21 cellular contexts compared by ENCODE assay signal in genomic region chr5:173964491-173964890, GRCh38. TPM values are rescaled to one million over a fixed set of nuclear protein-coding genes. Genes with fewer than 3 reads are reported as not detected.
DNase-seq lines count a peak whose midpoint lies in the region; ATAC-seq and TF ChIP-seq lines count a peak whose summit lies in the region.
"Had no signal": no experiment of that assay in that cellular context is flagged by ENCODE, and none has a peak within 500 bp of the region (broad histone marks: within the 10 kb centered on the region; RNA-seq: fewer than 3 reads in every experiment).

No MANE protein-coding gene starts in this region.

- no peaks in the 10 kb centered on the region for H4K20me1 ChIP-seq in OCI-LY7 (ENCODE audit: insufficient read depth, low read length)

- peak; percentile 34 for ATAC-seq in CD8-positive, alpha-beta T cell
- peak in 1 of 2 donors; percentile 33 for ATAC-seq in naive thymus-derived CD8-positive, alpha-beta T cell
- ATAC-seq in activated CD8-positive, alpha-beta T cell treated with anti-CD3 and anti-CD28 coated beads, Interleukin-2, amount 10 ng/mL, durations not matched to agents 7 days and 5 days, result no peak
- ATAC-seq in activated CD8-positive, alpha-beta memory T cell treated with anti-CD3 and anti-CD28 coated beads, Interleukin-2, amount 10 ng/mL, durations not matched to agents 7 days and 5 days, result no peak
- ATAC-seq: gastroesophageal sphincter; GM12878; natural killer cell; stimulated activated memory B cell treated with anti-CD40 and anti-IgM and Interleukin-4, amounts not matched to agents 10 μg/mL and 1 μg/mL and 100 μg/mL, for 72 hours had no signal

- no peak for TF ChIP-seq POLR2A in breast epithelium (IDR thresholded peaks at IDR 0.05)

- no peaks in the 10 kb centered on the region for H3K27me3 ChIP-seq in CD8-positive, alpha-beta T cell (ENCODE audit: insufficient read depth, low read length)
- H3K27me3 ChIP-seq in breast epithelium, result no peaks in the 10 kb centered on the region
- H3K27me3 ChIP-seq: esophagus muscularis mucosa, gastroesophageal sphincter had no signal

- no peaks in the 10 kb centered on the region for H3K9me3 Mint-ChIP-seq in CD8-positive, alpha-beta T cell
- no peaks in the 10 kb centered on the region for H3K9me3 Mint-ChIP-seq in naive thymus-derived CD8-positive, alpha-beta T cell
- no peaks in the 10 kb centered on the region for H3K9me3 Mint-ChIP-seq in activated CD8-positive, alpha-beta T cell treated with anti-CD3 and anti-CD28 coated beads, Interleukin-2, amount 10 ng/mL, durations not matched to agents 7 days and 5 days (ENCODE audit: insufficient read depth)
- no peaks in the 10 kb centered on the region for H3K9me3 Mint-ChIP-seq in activated CD8-positive, alpha-beta memory T cell treated with anti-CD3 and anti-CD28 coated beads, Interleukin-2, amount 10 ng/mL, durations not matched to agents 7 days and 5 days (ENCODE audit: low read depth)
- H3K9me3 Mint-ChIP-seq: natural killer cell; stimulated activated memory B cell treated with anti-CD40 and anti-IgM and Interleukin-4, amounts not matched to agents 10 μg/mL and 1 μg/mL and 100 μg/mL, for 72 hours; T-helper 2 cell treated with Interferon-gamma antibody and Interleukin-4, amounts not matched to agents 5 μg/mL and 100 μg/mL, for 36 hours had no signal

- no peaks in the 10 kb centered on the region for H3K9me3 ChIP-seq in CD8-positive, alpha-beta T cell (ENCODE audit: low read length)
- H3K9me3 ChIP-seq in HEK293 (ENCODE audit: control insufficient read depth, insufficient read depth, low read depth, low read length), result no peaks in the 10 kb centered on the region
- H3K9me3 ChIP-seq in breast epithelium, result no peaks in the 10 kb centered on the region
- no peaks in the 10 kb centered on the region for H3K9me3 ChIP-seq in OCI-LY7 (ENCODE audit: low read length)
- H3K9me3 ChIP-seq: esophagus muscularis mucosa, gastroesophageal sphincter, SK-N-SH had no signal

- H3K79me2 ChIP-seq in OCI-LY7 (ENCODE audit: insufficient read depth, low read depth, low read length), result no peaks in the 10 kb centered on the region

- no peak overlapping the region for H3K4me2 ChIP-seq in OCI-LY7 (ENCODE audit: low read length)

- TF ChIP-seq CTCF in CD8-positive, alpha-beta T cell (IDR thresholded peaks at IDR 0.05), result no peak
- TF ChIP-seq CTCF in HEK293 (tag by site-specific recombination; IDR thresholded peaks at IDR 0.05) (no peak), breast epithelium (IDR thresholded peaks at IDR 0.05) (no peak), OCI-LY7 (conservative IDR thresholded peaks at IDR 0.05; ENCODE audit: low read length) (no peak)

- POLR2A ChIA-PET in CD8-positive, alpha-beta T cell (lab: Charles Lee), result interaction anchor here (2.5 kb wide), 1 partner anchor 47 kb away, joined by 12 read pairs; no protein-coding TSS in a partner anchor
- POLR2A ChIA-PET in HEK293 (lab: Yijun Ruan, JAX), result no interaction called here
- POLR2A ChIA-PET in naive thymus-derived CD8-positive, alpha-beta T cell (lab: Charles Lee), result interaction anchor here (1.3 kb wide), 2 partner anchors 46 to 349 kb away, joined by 3 to 4 read pairs; no protein-coding TSS in a partner anchor
- POLR2A ChIA-PET in activated CD8-positive, alpha-beta T cell treated with anti-CD3 and anti-CD28 coated beads, Interleukin-2, amount 10 ng/mL, durations not matched to agents 7 days and 5 days (lab: Charles Lee), result no interaction called here
- POLR2A ChIA-PET in OCI-LY7 (lab: Charles Lee), result no interaction called here

- H3K27me3 Mint-ChIP-seq in CD8-positive, alpha-beta T cell (ENCODE audit: low read depth), result no peaks in the 10 kb centered on the region
- peaks cover 0 to 3% (median 0%) of the 10 kb centered on the region in 5 donors for H3K27me3 Mint-ChIP-seq in naive thymus-derived CD8-positive, alpha-beta T cell
- no peaks in the 10 kb centered on the region for H3K27me3 Mint-ChIP-seq in activated CD8-positive, alpha-beta T cell treated with anti-CD3 and anti-CD28 coated beads, Interleukin-2, amount 10 ng/mL, durations not matched to agents 7 days and 5 days (ENCODE audit: low read depth)
- no peaks in the 10 kb centered on the region for H3K27me3 Mint-ChIP-seq in activated CD8-positive, alpha-beta memory T cell treated with anti-CD3 and anti-CD28 coated beads, Interleukin-2, amount 10 ng/mL, durations not matched to agents 7 days and 5 days

- H3K36me3 Mint-ChIP-seq in CD8-positive, alpha-beta T cell, result no peaks in the 10 kb centered on the region
- H3K36me3 Mint-ChIP-seq in naive thymus-derived CD8-positive, alpha-beta T cell, result no peaks in the 10 kb centered on the region
- H3K36me3 Mint-ChIP-seq in activated CD8-positive, alpha-beta T cell treated with anti-CD3 and anti-CD28 coated beads, Interleukin-2, amount 10 ng/mL, durations not matched to agents 7 days and 5 days (ENCODE audit: low read depth), result no peaks in the 10 kb centered on the region
- H3K36me3 Mint-ChIP-seq in activated CD8-positive, alpha-beta memory T cell treated with anti-CD3 and anti-CD28 coated beads, Interleukin-2, amount 10 ng/mL, durations not matched to agents 7 days and 5 days, result no peaks in the 10 kb centered on the region
- H3K36me3 Mint-ChIP-seq: natural killer cell had no signal

- H3K4me1 Mint-ChIP-seq in CD8-positive, alpha-beta T cell (ENCODE audit: low read depth), result peaks cover 30% of the 10 kb centered on the region
- peaks cover 11 to 36% (median 29%) of the 10 kb centered on the region in 4 donors for H3K4me1 Mint-ChIP-seq in naive thymus-derived CD8-positive, alpha-beta T cell
- peaks cover 4% of the 10 kb centered on the region for H3K4me1 Mint-ChIP-seq in activated CD8-positive, alpha-beta T cell treated with anti-CD3 and anti-CD28 coated beads, Interleukin-2, amount 10 ng/mL, durations not matched to agents 7 days and 5 days (ENCODE audit: low read depth)
- H3K4me1 Mint-ChIP-seq in activated CD8-positive, alpha-beta memory T cell treated with anti-CD3 and anti-CD28 coated beads, Interleukin-2, amount 10 ng/mL, durations not matched to agents 7 days and 5 days, result no peaks in the 10 kb centered on the region
- H3K4me1 Mint-ChIP-seq: stimulated activated memory B cell treated with anti-CD40 and anti-IgM and Interleukin-4, amounts not matched to agents 10 μg/mL and 1 μg/mL and 100 μg/mL, for 72 hours had no signal

- no peak overlapping the region for H2AFZ ChIP-seq in OCI-LY7 (ENCODE audit: low read length)

- H3K27ac ChIP-seq in CD8-positive, alpha-beta T cell (ENCODE audit: low read depth, low read length), result no peak overlapping the region
- H3K27ac ChIP-seq in HEK293 (ENCODE audit: extremely low read depth, low read depth, low read length), result no peak overlapping the region
- peak overlapping the region in 1 of 2 donors; percentile 83 for H3K27ac ChIP-seq in breast epithelium
- H3K27ac ChIP-seq in OCI-LY7 (ENCODE audit: low read depth, low read length, poor library complexity, severe bottlenecking), result no peak overlapping the region

- no peak for DNase-seq in CD8-positive, alpha-beta T cell
- DNase-seq in breast epithelium (ENCODE audit: low spot score in 2 of 2) (no peak), T1000 (lab: John Stamatoyannopoulos, UW) (no peak), OCI-LY7 (ENCODE audit: low spot score) (no peak)
- no peak for DNase-seq in naive thymus-derived CD8-positive, alpha-beta T cell
- DNase-seq in activated CD8-positive, alpha-beta T cell treated with anti-CD3 and anti-CD28 coated beads, Interleukin-2, amount 10 ng/mL, durations not matched to agents 7 days and 5 days, result no peak
- no peak for DNase-seq in activated CD8-positive, alpha-beta memory T cell treated with anti-CD3 and anti-CD28 coated beads, Interleukin-2, amount 10 ng/mL, durations not matched to agents 7 days and 5 days
- DNase-seq: activated CD4-positive, alpha-beta T cell treated with anti-CD3 and anti-CD28 coated beads, Interleukin-2, amount 50 U/mL, for 4 hours; activated effector memory CD4-positive, alpha-beta T cell treated with anti-CD3 and anti-CD28 coated beads, Interleukin-2, amount 50 U/mL, for 16 hours; effector CD8-positive, alpha-beta T cell; left cardiac atrium; natural killer cell; NCI-H446 treated with DMSO at 0.1 percent for 48 hours had no signal

- no peak overlapping the region for H3K4me3 ChIP-seq in CD8-positive, alpha-beta T cell (ENCODE audit: low read depth, low read length)
- H3K4me3 ChIP-seq in HEK293 (ENCODE audit: low read depth, low read length), result no peak overlapping the region
- H3K4me3 ChIP-seq in breast epithelium, result peak overlapping the region in 2 of 3 donors; percentile 53 to 61
- no peak overlapping the region for H3K4me3 ChIP-seq in OCI-LY7 (ENCODE audit: low read depth, low read length, poor library complexity, severe bottlenecking)
- H3K4me3 ChIP-seq: GM12878 had no signal

- CTCF ChIA-PET in CD8-positive, alpha-beta T cell (lab: Charles Lee), result interaction anchor here (0.9 to 1.6 kb wide), 3 partner anchors 10 to 349 kb away, joined by 3 to 6 read pairs (median 4); no protein-coding TSS in a partner anchor
- CTCF ChIA-PET in HEK293 (lab: Yijun Ruan, JAX) (interaction anchor here (2.8 kb wide), 1 partner anchor 9 kb away, joined by 11 read pairs; no protein-coding TSS in a partner anchor), OCI-LY7 (lab: Charles Lee; ENCODE audit: unreplicated experiment) (no interaction called here)
- CTCF ChIA-PET in activated CD8-positive, alpha-beta T cell treated with anti-CD3 and anti-CD28 coated beads, Interleukin-2, amount 10 ng/mL, durations not matched to agents 7 days and 5 days (lab: Charles Lee), result no interaction called here
- CTCF ChIA-PET in activated CD8-positive, alpha-beta memory T cell treated with anti-CD3 and anti-CD28 coated beads, Interleukin-2, amount 10 ng/mL, durations not matched to agents 7 days and 5 days (lab: Charles Lee), result interaction anchor here (3.0 kb wide), 1 partner anchor 9 kb away, joined by 14 read pairs; no protein-coding TSS in a partner anchor

- H3K4me3 Mint-ChIP-seq in CD8-positive, alpha-beta T cell, result no peak overlapping the region
- peak overlapping the region in 6 of 10 donors; percentile 2 to 56 (median 46) for H3K4me3 Mint-ChIP-seq in naive thymus-derived CD8-positive, alpha-beta T cell
- no peak overlapping the region for H3K4me3 Mint-ChIP-seq in activated CD8-positive, alpha-beta T cell treated with anti-CD3 and anti-CD28 coated beads, Interleukin-2, amount 10 ng/mL, durations not matched to agents 7 days and 5 days
- no peak overlapping the region for H3K4me3 Mint-ChIP-seq in activated CD8-positive, alpha-beta memory T cell treated with anti-CD3 and anti-CD28 coated beads, Interleukin-2, amount 10 ng/mL, durations not matched to agents 7 days and 5 days
- H3K4me3 Mint-ChIP-seq: natural killer cell; stimulated activated memory B cell treated with anti-CD40 and anti-IgM and Interleukin-4, amounts not matched to agents 10 μg/mL and 1 μg/mL and 100 μg/mL, for 72 hours; T-helper 2 cell treated with Interferon-gamma antibody and Interleukin-4, amounts not matched to agents 5 μg/mL and 100 μg/mL, for 36 hours had no signal

- peaks cover 16% of the 10 kb centered on the region for H3K4me1 ChIP-seq in CD8-positive, alpha-beta T cell (ENCODE audit: insufficient read depth, low read length)
- H3K4me1 ChIP-seq in HEK293 (ENCODE audit: control insufficient read depth, insufficient read depth, low read length) (no peaks in the 10 kb centered on the region), breast epithelium (peaks cover 0 to 6% of the 10 kb centered on the region in 2 donors), OCI-LY7 (ENCODE audit: insufficient read depth, low read length, poor library complexity, severe bottlenecking) (no peaks in the 10 kb centered on the region)

- H3K36me3 ChIP-seq in CD8-positive, alpha-beta T cell (ENCODE audit: insufficient read depth, low read length), result no peaks in the 10 kb centered on the region
- H3K36me3 ChIP-seq in HEK293 (ENCODE audit: control insufficient read depth in 2 of 2, insufficient read depth in 1 of 2, low read length in 2 of 2), result no peaks in the 10 kb centered on the region
- H3K36me3 ChIP-seq in breast epithelium, result no peaks in the 10 kb centered on the region
- H3K36me3 ChIP-seq in OCI-LY7 (ENCODE audit: insufficient read depth, low read length), result peaks cover 5% of the 10 kb centered on the region
- H3K36me3 ChIP-seq: gastroesophageal sphincter had no signal

- no peak overlapping the region for H3K27ac Mint-ChIP-seq in CD8-positive, alpha-beta T cell
- peak overlapping the region in 6 of 10 donors; percentile 16 to 85 (median 36) for H3K27ac Mint-ChIP-seq in naive thymus-derived CD8-positive, alpha-beta T cell
- H3K27ac Mint-ChIP-seq in activated CD8-positive, alpha-beta T cell treated with anti-CD3 and anti-CD28 coated beads, Interleukin-2, amount 10 ng/mL, durations not matched to agents 7 days and 5 days, result no peak overlapping the region
- no peak overlapping the region for H3K27ac Mint-ChIP-seq in activated CD8-positive, alpha-beta memory T cell treated with anti-CD3 and anti-CD28 coated beads, Interleukin-2, amount 10 ng/mL, durations not matched to agents 7 days and 5 days
- H3K27ac Mint-ChIP-seq: natural killer cell; stimulated activated memory B cell treated with anti-CD40 and anti-IgM and Interleukin-4, amounts not matched to agents 10 μg/mL and 1 μg/mL and 100 μg/mL, for 72 hours; T-helper 2 cell treated with Interferon-gamma antibody and Interleukin-4, amounts not matched to agents 5 μg/mL and 100 μg/mL, for 36 hours had no signal

- H3K9me2 ChIP-seq in OCI-LY7 (ENCODE audit: insufficient read depth, low read length), result no peaks in the 10 kb centered on the region
- H3K9me2 ChIP-seq: SK-N-SH had no signal

- intact Hi-C loops in CD8-positive, alpha-beta T cell (cut with DNase I, micrococcal nuclease), result loop anchor here in 1 of 2 experiments (10.0 kb wide), 1 partner anchor 350 kb away; no protein-coding TSS in a partner anchor
- intact Hi-C loops in breast epithelium (cut with DNase I; ENCODE audit: low total_unique reads), result no loop called here
- intact Hi-C loops in OCI-LY7 (cut with micrococcal nuclease; ENCODE audit: unreplicated experiment), result no loop called here

- no TSS peak for BruUV-seq in OCI-LY7 (replicated peaks; lab: Mats Ljungman, UMichigan)

RNA-seq across cellular contexts. Expression of gene C5orf47, which starts 24.5 kb away (rescaled TPM):
- total RNA-seq in CD8-positive, alpha-beta T cell, result not detected
- total RNA-seq in breast epithelium (not detected), OCI-LY7 (2022) (not detected in 2 replicates)
- not detected for total RNA-seq in naive thymus-derived CD8-positive, alpha-beta T cell
- not detected for polyA plus RNA-seq in naive thymus-derived CD8-positive, alpha-beta T cell
- not detected for total RNA-seq in activated CD8-positive, alpha-beta T cell treated with anti-CD3 and anti-CD28 coated beads, Interleukin-2, amount 10 ng/mL, durations not matched to agents 7 days and 5 days
- total RNA-seq in activated CD8-positive, alpha-beta memory T cell treated with anti-CD3 and anti-CD28 coated beads, Interleukin-2, amount 10 ng/mL, durations not matched to agents 7 days and 5 days, result under 1 TPM in 1 of 2 experiments, not detected in 1; 0.19 TPM
- not detected in 2 replicates for total RNA-seq in OCI-LY7 (2014; rRNA removed; shearing (Covaris generic))
- total RNA-seq: esophagus muscularis mucosa, gastroesophageal sphincter, GM12878, mesenteric fat pad, natural killer cell had no signal
- polyA plus RNA-seq: SK-N-SH had no signal

Comparison
In these comparisons a context has a peak if more than half of its experiments do, and no peak if none do; other contexts are left out.
1. H3K4me3 ChIP-seq: peak in breast epithelium (2 of 3); none in CD8-positive, alpha-beta T cell (single experiment), HEK293 (single experiment) and OCI-LY7 (single experiment).
2. H3K27ac Mint-ChIP-seq: peak in naive thymus-derived CD8-positive, alpha-beta T cell (6 of 10); none in CD8-positive, alpha-beta T cell (single experiment), activated CD8-positive, alpha-beta T cell treated with anti-CD3 and anti-CD28 coated beads, Interleukin-2, amount 10 ng/mL, durations not matched to agents 7 days and 5 days (single experiment) and activated CD8-positive, alpha-beta memory T cell treated with anti-CD3 and anti-CD28 coated beads, Interleukin-2, amount 10 ng/mL, durations not matched to agents 7 days and 5 days (single experiment).
3. H3K4me3 Mint-ChIP-seq: peak in naive thymus-derived CD8-positive, alpha-beta T cell (6 of 10); none in CD8-positive, alpha-beta T cell (single experiment), activated CD8-positive, alpha-beta T cell treated with anti-CD3 and anti-CD28 coated beads, Interleukin-2, amount 10 ng/mL, durations not matched to agents 7 days and 5 days (single experiment) and activated CD8-positive, alpha-beta memory T cell treated with anti-CD3 and anti-CD28 coated beads, Interleukin-2, amount 10 ng/mL, durations not matched to agents 7 days and 5 days (single experiment).
4. CTCF ChIA-PET loops: an anchor here in CD8-positive, alpha-beta T cell (0.9 to 1.6 kb wide), HEK293 (2.8 kb wide) and activated CD8-positive, alpha-beta memory T cell treated with anti-CD3 and anti-CD28 coated beads, Interleukin-2, amount 10 ng/mL, durations not matched to agents 7 days and 5 days (3.0 kb wide); none called in activated CD8-positive, alpha-beta T cell treated with anti-CD3 and anti-CD28 coated beads, Interleukin-2, amount 10 ng/mL, durations not matched to agents 7 days and 5 days and OCI-LY7.
5. POLR2A ChIA-PET loops: an anchor here in CD8-positive, alpha-beta T cell (2.5 kb wide) and naive thymus-derived CD8-positive, alpha-beta T cell (1.3 kb wide); none called in HEK293, activated CD8-positive, alpha-beta T cell treated with anti-CD3 and anti-CD28 coated beads, Interleukin-2, amount 10 ng/mL, durations not matched to agents 7 days and 5 days and OCI-LY7.